ENCODE assay signal across 22 cellular contexts in genomic region chr21:28482657-28483056, GRCh38.
"Had no signal": no experiment of that assay in that cellular context is flagged by ENCODE, and none has a peak within 500 bp of the region (broad histone marks: within the 10 kb centered on the region; RNA-seq: fewer than 3 reads in every experiment).

No MANE protein-coding gene starts in this region.

- H3K4me1 ChIP-seq: body of pancreas, heart left ventricle, left ventricle myocardium inferior, psoas muscle, transverse colon had no signal

- H3K27ac Mint-ChIP-seq: activated B cell treated with CpG ODN at 0.5 μM for 24 hours; activated CD4-positive, alpha-beta memory T cell treated with anti-CD3 and anti-CD28 coated beads for 36 hours; activated naive CD4-positive, alpha-beta T cell treated with anti-CD3 and anti-CD28 coated beads, Interleukin-2, amount 50 U/mL, for 72 hours; activated T-helper 1 cell treated with anti-CD3 and anti-CD28 coated beads, Interleukin-12 subunit alpha, Interleukin-12 subunit beta, Interleukin-2, Interleukin-4 antibody, amounts not matched to agents 30 ng/mL and 10 ng/mL and 1 ng/mL, durations not matched to agents 14 hours and 24 hours and 36 hours; memory B cell; stimulated activated naive CD8-positive, alpha-beta T cell treated with anti-CD3 and anti-CD28 coated beads, Interleukin-15, Interleukin-2, amounts not matched to agents 100 ng/mL and 50 ng/mL, for 24 hours had no signal

- ATAC-seq: activated naive CD4-positive, alpha-beta T cell treated with anti-CD3 and anti-CD28 coated beads, Interleukin-2, amount 50 U/mL, for 72 hours; body of pancreas; gastroesophageal sphincter; heart left ventricle; psoas muscle; right cardiac atrium had no signal

- H3K4me1 Mint-ChIP-seq: central memory CD8-positive, alpha-beta T cell had no signal

- H3K4me3 ChIP-seq: body of pancreas, coronary artery, gastroesophageal sphincter, heart left ventricle, left ventricle myocardium inferior, psoas muscle, skin epidermis, transverse colon, vagina had no signal

- H3K9me3 Mint-ChIP-seq: activated B cell treated with CpG ODN at 0.5 μM for 24 hours; activated CD4-positive, alpha-beta memory T cell treated with anti-CD3 and anti-CD28 coated beads for 36 hours; activated naive CD4-positive, alpha-beta T cell treated with anti-CD3 and anti-CD28 coated beads, Interleukin-2, amount 50 U/mL, for 72 hours; activated T-helper 1 cell treated with anti-CD3 and anti-CD28 coated beads, Interleukin-12 subunit alpha, Interleukin-12 subunit beta, Interleukin-2, Interleukin-4 antibody, amounts not matched to agents 30 ng/mL and 10 ng/mL and 1 ng/mL, durations not matched to agents 14 hours and 24 hours and 36 hours; central memory CD8-positive, alpha-beta T cell; memory B cell had no signal

- DNase-seq: activated B cell treated with CpG ODN at 0.5 μM for 24 hours; activated CD4-positive, alpha-beta memory T cell treated with anti-CD3 and anti-CD28 coated beads for 36 hours; activated CD4-positive, alpha-beta T cell treated with anti-CD3 and anti-CD28 coated beads for 4 hours; activated gamma-delta T cell treated with Interleukin-2 at 50 U/mL for 16 hours; activated T-cell treated with anti-CD3 and anti-CD28 coated beads for 4 hours; body of pancreas; erythroblast; heart left ventricle; left ventricle myocardium inferior; psoas muscle; right cardiac atrium; stimulated activated CD4-positive, alpha-beta T cell treated with anti-CD3 and anti-CD28 coated beads, Interleukin-2, amount 100 ng/mL, for 48 hours; transverse colon had no signal

- H3K4me3 Mint-ChIP-seq: activated B cell treated with CpG ODN at 0.5 μM for 24 hours; activated CD4-positive, alpha-beta memory T cell treated with anti-CD3 and anti-CD28 coated beads for 36 hours; activated T-helper 1 cell treated with anti-CD3 and anti-CD28 coated beads, Interleukin-12 subunit alpha, Interleukin-12 subunit beta, Interleukin-2, Interleukin-4 antibody, amounts not matched to agents 30 ng/mL and 10 ng/mL and 1 ng/mL, durations not matched to agents 14 hours and 24 hours and 36 hours; central memory CD8-positive, alpha-beta T cell; memory B cell; stimulated activated naive CD8-positive, alpha-beta T cell treated with anti-CD3 and anti-CD28 coated beads, Interleukin-15, Interleukin-2, amounts not matched to agents 100 ng/mL and 50 ng/mL, for 24 hours had no signal

- H3K27me3 Mint-ChIP-seq: activated B cell treated with CpG ODN at 0.5 μM for 24 hours; central memory CD8-positive, alpha-beta T cell; memory B cell had no signal

- H3K27ac ChIP-seq: body of pancreas, coronary artery, gastroesophageal sphincter, heart left ventricle, left ventricle myocardium inferior, psoas muscle, transverse colon had no signal

- H3K27me3 ChIP-seq: body of pancreas, gastroesophageal sphincter, heart left ventricle, transverse colon, vagina had no signal

- H3K36me3 ChIP-seq: gastroesophageal sphincter, heart left ventricle, left ventricle myocardium inferior, transverse colon, vagina had no signal

- H3K9me3 ChIP-seq: body of pancreas, gastroesophageal sphincter, heart left ventricle, left ventricle myocardium inferior, psoas muscle, transverse colon, vagina had no signal

- H3K36me3 Mint-ChIP-seq: activated CD4-positive, alpha-beta memory T cell treated with anti-CD3 and anti-CD28 coated beads for 36 hours; activated naive CD4-positive, alpha-beta T cell treated with anti-CD3 and anti-CD28 coated beads, Interleukin-2, amount 50 U/mL, for 72 hours; memory B cell had no signal
